Comparison of ENCODE assay signal across 1 cellular context in genomic region chr10:24202181-24202570, GRCh38.
TF ChIP-seq lines count a peak whose summit lies in the region.

No MANE protein-coding gene starts in this region.

TF ChIP-seq in GM12878, 131 proteins besides CTCF, POLR2A, EP300 and RAD21:
- TF ChIP-seq ZNF217 (IDR thresholded peaks at IDR 0.05) = no peak
- TF ChIP-seq SIX5 (IDR thresholded peaks at IDR 0.05; ENCODE audit: low read depth, low read length, severe bottlenecking) = no peak
- TF ChIP-seq MEF2B (IDR thresholded peaks at IDR 0.05; ENCODE audit: partially characterized antibody, poor library complexity, severe bottlenecking) = no peak
- TF ChIP-seq TCF3 (IDR thresholded peaks at IDR 0.05; ENCODE audit: borderline replicate concordance, insufficient read depth, low read depth, low read length) = no peak
- TF ChIP-seq CBX5 (IDR thresholded peaks at IDR 0.05; ENCODE audit: low read depth) = no peak
- TF ChIP-seq NFYA (IDR thresholded peaks at IDR 0.05; ENCODE audit: borderline replicate concordance, low read depth, low read length) = no peak
- TF ChIP-seq MYB (IDR thresholded peaks at IDR 0.05; ENCODE audit: borderline replicate concordance, low read depth, low read length) = no peak
- no peak for TF ChIP-seq ATF3 (IDR thresholded peaks at IDR 0.05; ENCODE audit: borderline replicate concordance, extremely low read depth, low read depth, low read length)
- no peak for TF ChIP-seq NR2F1 (conservative IDR thresholded peaks at IDR 0.05)
- no peak for TF ChIP-seq SREBF2 (IDR thresholded peaks at IDR 0.05; ENCODE audit: low read length)
- no peak for TF ChIP-seq POLR2AphosphoS2 (IDR thresholded peaks at IDR 0.05; ENCODE audit: low read depth, low read length)
- no peak for TF ChIP-seq CBX3 (IDR thresholded peaks at IDR 0.05; ENCODE audit: borderline replicate concordance, low read depth)
- no peak for TF ChIP-seq RELA (IDR thresholded peaks at IDR 0.05; ENCODE audit: borderline replicate concordance, partially characterized antibody)
